ENCODE assay signal across 20 cellular contexts in the genomic region with DNA sequence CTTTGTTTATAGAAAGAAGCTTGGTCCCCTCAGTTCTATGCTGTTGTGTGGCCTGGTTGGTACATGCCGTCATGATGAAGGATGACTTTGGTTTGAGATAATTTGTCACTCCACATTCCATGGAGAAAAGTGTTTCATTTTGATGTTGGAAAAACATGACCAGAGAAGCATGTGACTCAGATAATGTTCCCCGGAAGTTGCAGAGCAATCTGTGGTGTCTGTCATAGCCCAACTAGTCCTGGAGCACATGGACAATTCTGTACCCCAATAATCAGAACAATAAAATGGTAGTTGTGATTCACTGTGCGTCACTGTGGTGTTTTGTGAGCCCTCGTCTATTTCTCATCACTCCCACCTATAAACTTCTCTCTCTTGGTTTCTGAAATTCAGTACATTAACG.
DNase-seq lines count a peak whose midpoint lies in the region; ATAC-seq, FAIRE-seq and TF ChIP-seq lines count a peak whose summit lies in the region.
"Had no signal": no experiment of that assay in that cellular context is flagged by ENCODE, and none has a peak within 500 bp of the region (broad histone marks: within the 10 kb centered on the region; RNA-seq: fewer than 3 reads in every experiment).

No MANE protein-coding gene starts in this region.

- H3K4me3 Mint-ChIP-seq in T-helper 17 cell, result no peak overlapping the region
- H3K4me3 Mint-ChIP-seq: B cell; CD8-positive, alpha-beta T cell; GM23338 had no signal

- H3K27ac Mint-ChIP-seq in T-helper 17 cell, result no peak overlapping the region
- H3K27ac Mint-ChIP-seq: B cell; CD8-positive, alpha-beta T cell; GM23338 had no signal

- H3K4me1 Mint-ChIP-seq in T-helper 17 cell, result no peaks in the 10 kb centered on the region

- H3K36me3 Mint-ChIP-seq in T-helper 17 cell (ENCODE audit: low read depth), result no peaks in the 10 kb centered on the region

- H3K9me3 ChIP-seq in T-helper 17 cell (ENCODE audit: control insufficient read depth, low read length, poor library complexity, severe bottlenecking), result no peaks in the 10 kb centered on the region

- H3K27me3 Mint-ChIP-seq in T-helper 17 cell, result no peaks in the 10 kb centered on the region
- H3K27me3 Mint-ChIP-seq: B cell had no signal

- no peak for TF ChIP-seq POLR2A in GM12891 (IDR thresholded peaks at IDR 0.05; ENCODE audit: low read depth, low read length)

- FAIRE-seq in GM12891 (lab: Jason Lieb, UNC) (peak; percentile 68), urothelium cell line (lab: Jason Lieb, UNC) (no peak)
- FAIRE-seq: GM12878, H54, K562 had no signal

- no peaks in the 10 kb centered on the region for H3K27me3 ChIP-seq in H7 (ENCODE audit: control insufficient read depth, insufficient read depth, low read length)

- no peak overlapping the region for H3K4me3 ChIP-seq in H7 (ENCODE audit: insufficient read depth, low read depth, low read length)
- H3K4me3 ChIP-seq: BLaER1 treated with 17β-estradiol and CSF1 and Interleukin-3, amounts not matched to agents 10 nM and 100 nM; GM12878; GM23338; K562 had no signal

- ATAC-seq in GM21619 (IDR thresholded peaks at IDR 0.05; ENCODE audit: unreplicated experiment) (no peak), T-helper 17 cell (no peak)
- ATAC-seq: CD8-positive, alpha-beta T cell; GM12878; GM23338; K562 had no signal

- no peaks in the 10 kb centered on the region for H3K36me3 ChIP-seq in H7 (replicated peaks; ENCODE audit: control insufficient read depth, insufficient read depth, low read length)
- H3K36me3 ChIP-seq: BLaER1 treated with 17β-estradiol and CSF1 and Interleukin-3, amounts not matched to agents 10 nM and 100 nM had no signal

- DNase-seq in Daoy (ENCODE audit: low read depth) (peak; percentile 7), GM12891 (ENCODE audit: insufficient read length, low spot score) (no peak), M059J (ENCODE audit: low read depth) (peak; percentile 19), amniotic epithelial cell (ENCODE audit: low read depth) (peak; percentile 20), urothelium cell line (ENCODE audit: low spot score) (no peak), T-helper 17 cell (no peak), H7 (no peak)
- DNase-seq: 8988T; CD8-positive, alpha-beta T cell; DMS 273 treated with DMSO at 0.1 percent for 48 hours; DMS53; DND-41; IMR-90 had no signal

TF ChIP-seq in GM12891, 5 proteins besides CTCF, POLR2A, EP300 and RAD21:
- TF ChIP-seq POLR2AphosphoS5 (IDR thresholded peaks at IDR 0.05; ENCODE audit: low read depth, low read length) (no peak), SPI1 (IDR thresholded peaks at IDR 0.05; ENCODE audit: low read depth, low read length) (no peak), TAF1 (IDR thresholded peaks at IDR 0.05; ENCODE audit: low read depth, low read length) (no peak), POU2F2 (IDR thresholded peaks at IDR 0.05; ENCODE audit: low read depth, low read length) (no peak), PAX5 (IDR thresholded peaks at IDR 0.05; ENCODE audit: insufficient read depth, low read length, severe bottlenecking) (no peak)
TF ChIP-seq in GM12891: peak in this region for 0.

Comparison
In these comparisons a context has a peak if more than half of its experiments do, and no peak if none do; other contexts are left out.
1. DNase-seq: peak in Daoy (single experiment), M059J (single experiment) and amniotic epithelial cell (single experiment); none in GM12891 (single experiment), urothelium cell line (single experiment), T-helper 17 cell (0 of 3) and H7 (single experiment).